In genomic region chr16:19098173-19098572, GRCh38 we compare ENCODE assay signal across 20 cellular contexts. TPM values are rescaled to one million over a fixed set of nuclear protein-coding genes. Genes with fewer than 3 reads are reported as not detected.
DNase-seq lines count a peak whose midpoint lies in the region; ATAC-seq and TF ChIP-seq lines count a peak whose summit lies in the region.
"Had no signal": no experiment of that assay in that cellular context is flagged by ENCODE, and none has a peak within 500 bp of the region (broad histone marks: within the 10 kb centered on the region; RNA-seq: fewer than 3 reads in every experiment).

No MANE protein-coding gene starts in this region.

- H3K9me3 Mint-ChIP-seq in mesothelial cell of epicardium, result peaks cover 16% of the 10 kb centered on the region

- H3K27ac ChIP-seq in HCT116 (ENCODE audit: low read depth, low read length) (no peak overlapping the region), Karpas-422 (ENCODE audit: low read length) (no peak overlapping the region), coronary artery (no peak overlapping the region)
- H3K27ac ChIP-seq: A549; BLaER1 treated with 17β-estradiol and CSF1 and Interleukin-3, amounts not matched to agents 10 nM and 100 nM had no signal

- H3K4me1 ChIP-seq in HCT116 (ENCODE audit: control insufficient read depth in 1 of 2, insufficient read depth in 2 of 2, low read length in 2 of 2) (peaks cover 21 to 48% of the 10 kb centered on the region in 2 experiments), Karpas-422 (ENCODE audit: low read length) (no peaks in the 10 kb centered on the region)
- H3K4me1 ChIP-seq: BE2C, HAP-1 had no signal

- no peaks in the 10 kb centered on the region for H3K79me2 ChIP-seq in HCT116 (ENCODE audit: insufficient read depth, low read length)
- no peaks in the 10 kb centered on the region for H3K79me2 ChIP-seq in Karpas-422 (ENCODE audit: low read length)

- TF ChIP-seq RAD21 in HCT116 (IDR thresholded peaks at IDR 0.05; ENCODE audit: low read depth), result no peak

- BruUV-seq in HCT116 (replicated peaks; lab: Mats Ljungman, UMichigan), result no TSS peak

- H3K4me3 Mint-ChIP-seq in mesothelial cell of epicardium, result no peak overlapping the region
- H3K4me3 Mint-ChIP-seq: CD4-positive, alpha-beta memory T cell had no signal

- no peaks in the 10 kb centered on the region for H3K27me3 ChIP-seq in HCT116 (ENCODE audit: insufficient read depth, low read length)
- H3K27me3 ChIP-seq in Karpas-422 (ENCODE audit: low read length), result no peaks in the 10 kb centered on the region
- H3K27me3 ChIP-seq: BE2C; BLaER1 treated with 17β-estradiol and CSF1 and Interleukin-3, amounts not matched to agents 10 nM and 100 nM had no signal

- CTCF ChIA-PET in HCT116 (lab: Charles Lee), result interaction anchor here (1.5 kb wide), 1 partner anchor 404 kb away, joined by 3 read pairs; no protein-coding TSS in a partner anchor

- POLR2A ChIA-PET in HCT116 (lab: Charles Lee), result interaction anchor here (1.7 kb wide), 1 partner anchor 12 kb away, joined by 4 read pairs; no protein-coding TSS in a partner anchor

- TF ChIP-seq CTCF in HCT116 (IDR thresholded peaks at IDR 0.05 in 2 of 3, conservative IDR thresholded peaks at IDR 0.05 in 1 of 3; ENCODE audit: borderline replicate concordance in 1 of 3, insufficient read depth in 1 of 3, low read depth in 2 of 3, low read length in 2 of 3) (no peak), coronary artery (IDR thresholded peaks at IDR 0.05) (no peak), mesothelial cell of epicardium (IDR thresholded peaks at IDR 0.05; ENCODE audit: unreplicated experiment) (no peak)

- H4K20me1 ChIP-seq in HCT116 (ENCODE audit: insufficient read depth) (no peaks in the 10 kb centered on the region), Karpas-422 (ENCODE audit: insufficient read depth, low read depth, low read length) (no peaks in the 10 kb centered on the region)
- H4K20me1 ChIP-seq: BLaER1 treated with 17β-estradiol and CSF1 and Interleukin-3, amounts not matched to agents 10 nM and 100 nM had no signal

- H3K27me3 Mint-ChIP-seq in mesothelial cell of epicardium (ENCODE audit: low read depth), result no peaks in the 10 kb centered on the region

- H3K9me3 ChIP-seq in HCT116 (ENCODE audit: control insufficient read depth in 1 of 2, insufficient read depth in 1 of 2, low read depth in 1 of 2, low read length in 2 of 2) (peaks cover 0 to 10% of the 10 kb centered on the region in 2 experiments; a peak in 3 of 4 replicates), Karpas-422 (ENCODE audit: low read length) (no peaks in the 10 kb centered on the region)
- H3K9me3 ChIP-seq: BE2C had no signal

- intact Hi-C loops in HCT116 (cut with micrococcal nuclease), result no loop called here

- H3K4me1 Mint-ChIP-seq in mesothelial cell of epicardium, result no peaks in the 10 kb centered on the region

- H3K36me3 ChIP-seq in HCT116 (ENCODE audit: control insufficient read depth in 1 of 2, insufficient read depth in 2 of 2, low read length in 2 of 2), result 0 out of 4 replicates have a peak, but pooled peaks cover 0 to 3% of the 10 kb centered on the region in 2 experiments
- H3K36me3 ChIP-seq in Karpas-422 (ENCODE audit: insufficient read depth, low read length), result no peaks in the 10 kb centered on the region
- H3K36me3 ChIP-seq: BE2C, HAP-1 had no signal

- H3K4me3 ChIP-seq in HCT116 (replicated peaks in 1 of 2; ENCODE audit: low read depth in 1 of 2, low read length in 2 of 2), result no peak overlapping the region
- no peak overlapping the region for H3K4me3 ChIP-seq in Karpas-422 (ENCODE audit: low read length)
- H3K4me3 ChIP-seq in coronary artery, result no peak overlapping the region
- H3K4me3 ChIP-seq: A549; BLaER1 treated with 17β-estradiol and CSF1 and Interleukin-3, amounts not matched to agents 10 nM and 100 nM; HAP-1 had no signal

- no peaks in the 10 kb centered on the region for H3K36me3 Mint-ChIP-seq in mesothelial cell of epicardium

- no peak for ATAC-seq in HCT116
- ATAC-seq: A549 had no signal

- no peak for DNase-seq in HCT116 (ENCODE audit: low read depth, low spot score)
- DNase-seq in Karpas-422, result peak; percentile 33
- DNase-seq in coronary artery (ENCODE audit: low spot score), result peak; percentile 21
- no peak for DNase-seq in foreskin melanocyte
- DNase-seq in C1 segment of cervical spinal cord (lab: John Stamatoyannopoulos, UW), result no peak
- DNase-seq in mesothelial cell of epicardium (ENCODE audit: low spot score in 2 of 2, unreplicated experiment in 2 of 2), result no peak
- DNase-seq: 8988T; ACHN; AML-193; BE2C; Calu3; CD4-positive, alpha-beta memory T cell; COR-L47; DMS53; DMS79 treated with DMSO at 0.1 percent for 48 hours; GF-D8; GOT3 had no signal

- H3K9ac ChIP-seq in HCT116 (ENCODE audit: low read length), result no peak overlapping the region
- H3K9ac ChIP-seq in Karpas-422 (ENCODE audit: low read length), result no peak overlapping the region
- H3K9ac ChIP-seq: BLaER1 treated with 17β-estradiol and CSF1 and Interleukin-3, amounts not matched to agents 10 nM and 100 nM had no signal

- no peak overlapping the region for H3K27ac Mint-ChIP-seq in mesothelial cell of epicardium
- H3K27ac Mint-ChIP-seq: CD4-positive, alpha-beta memory T cell had no signal

- H2AFZ ChIP-seq in HCT116 (ENCODE audit: low read depth, low read length, poor library complexity, severe bottlenecking) (no peak overlapping the region), Karpas-422 (ENCODE audit: low read length) (no peak overlapping the region)

- RAD21 ChIA-PET in HCT116 (lab: Charles Lee; ENCODE audit: low non-redundant PET in 1 of 2, low total read pairs in 2 of 2, uncharacterized antibody in 2 of 2, unreplicated experiment in 2 of 2), result no interaction called here

- H3K9me2 ChIP-seq in HCT116 (ENCODE audit: insufficient read depth), result no peaks in the 10 kb centered on the region
- H3K9me2 ChIP-seq in Karpas-422 (replicated peaks; ENCODE audit: insufficient read depth, low read length), result no peaks in the 10 kb centered on the region

- H3K4me2 ChIP-seq in HCT116 (ENCODE audit: low read length), result no peak overlapping the region
- no peak overlapping the region for H3K4me2 ChIP-seq in Karpas-422 (ENCODE audit: low read depth, low read length, poor library complexity, severe bottlenecking)
- H3K4me2 ChIP-seq: A549; BLaER1 treated with 17β-estradiol and CSF1 and Interleukin-3, amounts not matched to agents 10 nM and 100 nM had no signal

- TF ChIP-seq POLR2A in HCT116 (IDR thresholded peaks at IDR 0.05; ENCODE audit: borderline replicate concordance, extremely low read depth, insufficient read depth, insufficient read length), result no peak

TF ChIP-seq in HCT116, 20 proteins besides CTCF, POLR2A, EP300 and RAD21:
- TF ChIP-seq TCF7L2 (IDR thresholded peaks at IDR 0.05; ENCODE audit: borderline replicate concordance, extremely low read depth, insufficient read depth, insufficient read length) (no peak), JUND (IDR thresholded peaks at IDR 0.05) (no peak), CBX3 (IDR thresholded peaks at IDR 0.05; ENCODE audit: low read depth) (peak; percentile 36; the same call in 1 of the 2 replicates), YY1 (IDR thresholded peaks at IDR 0.05; ENCODE audit: extremely low read depth, insufficient replicate concordance, low read depth, low read length) (no peak)
- TF ChIP-seq, protein P1, sequence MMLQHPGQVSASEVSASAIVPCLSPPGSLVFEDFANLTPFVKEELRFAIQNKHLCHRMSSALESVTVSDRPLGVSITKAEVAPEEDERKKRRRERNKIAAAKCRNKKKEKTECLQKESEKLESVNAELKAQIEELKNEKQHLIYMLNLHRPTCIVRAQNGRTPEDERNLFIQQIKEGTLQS (IDR thresholded peaks at IDR 0.05), result no peak

RNA-seq across cellular contexts. Expression of gene ITPRIPL2, which starts 15.6 kb away (rescaled TPM):
- total RNA-seq in HCT116 (2021; ENCODE audit: unreplicated experiment), result 67.9 TPM
- polyA plus RNA-seq in HCT116 (2012), result 22.8 and 25.2 TPM in 2 replicates
- not detected in 2 replicates for total RNA-seq in Karpas-422 (2014; rRNA removed; shearing (Covaris generic); ENCODE audit: low replicate concordance)
- 39.2 to 40.0 TPM (median 39.3 TPM) in 3 replicates for total RNA-seq in mesothelial cell of epicardium

RNA-seq across cellular contexts. Expression of gene COQ7, which starts 30.8 kb away (rescaled TPM):
- 26.6 TPM for total RNA-seq in HCT116 (2021; ENCODE audit: unreplicated experiment)
- 26.0 and 30.9 TPM in 2 replicates for polyA plus RNA-seq in HCT116 (2012)
- total RNA-seq in Karpas-422 (2014; rRNA removed; shearing (Covaris generic); ENCODE audit: low replicate concordance), result 6.1 and 31.7 TPM in 2 replicates
- total RNA-seq in mesothelial cell of epicardium, result 29.2 to 31.7 TPM (median 31.3 TPM) in 3 replicates

Comparison
In these comparisons a context has a peak if more than half of its experiments do, and no peak if none do; other contexts are left out.
1. DNase-seq: peak in Karpas-422 (single experiment) and coronary artery (single experiment); none in HCT116 (single experiment), foreskin melanocyte (single experiment), C1 segment of cervical spinal cord (0 of 14) and mesothelial cell of epicardium (0 of 2).
2. RNA of gene ITPRIPL2, which starts 15.6 kb away (total RNA-seq): 67.9 TPM in HCT116 (single experiment) and 39.2 to 40.0 TPM in mesothelial cell of epicardium; not detected in Karpas-422; every median in the first group is over 10 times any median in the second.